ENCODE assay signal across 14 cellular contexts in the genomic region with DNA sequence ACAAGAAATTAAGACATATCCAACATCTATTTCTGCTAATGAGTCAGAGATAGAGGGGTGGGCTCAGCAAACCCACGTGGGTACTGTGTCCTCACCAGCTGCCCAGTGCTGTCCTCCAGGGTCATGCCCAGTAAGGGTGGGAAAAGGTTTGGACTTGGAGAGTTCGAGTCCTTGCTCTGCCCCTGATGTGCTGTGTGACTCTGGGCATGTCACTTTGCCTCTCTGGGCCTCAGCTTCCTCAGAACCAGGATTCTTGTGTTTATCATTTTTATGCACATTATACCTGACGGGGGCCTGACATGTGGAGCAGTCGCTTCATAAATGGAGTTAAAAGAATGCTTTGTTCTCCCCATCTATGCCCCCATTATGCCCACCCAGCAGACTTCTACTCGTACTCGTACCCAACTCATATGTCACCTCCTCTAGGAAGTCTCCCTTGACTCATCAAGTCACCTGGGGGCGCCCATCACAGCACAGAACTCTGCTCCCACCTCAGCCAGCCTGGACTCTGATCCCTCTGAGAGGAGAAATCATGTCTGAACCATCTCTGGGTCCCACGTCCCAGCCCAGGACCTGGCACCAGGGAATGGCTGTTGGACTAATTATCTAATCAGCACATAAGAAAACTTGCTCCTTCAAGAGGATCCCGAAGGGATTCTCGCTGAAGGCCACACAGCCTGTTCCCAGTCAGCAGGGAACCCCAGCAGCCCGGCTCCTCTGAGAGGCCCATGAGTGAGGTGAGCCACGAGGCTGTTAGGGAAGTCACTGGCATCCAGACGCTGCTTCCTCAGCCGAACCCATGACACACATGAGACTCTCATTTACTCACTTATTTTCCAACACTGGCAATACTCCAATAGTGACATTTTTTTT. TPM values are rescaled to one million over a fixed set of nuclear protein-coding genes. Genes with fewer than 3 reads are reported as not detected.
DNase-seq lines count a peak whose midpoint lies in the region; ATAC-seq and TF ChIP-seq lines count a peak whose summit lies in the region.
"Had no signal": no experiment of that assay in that cellular context is flagged by ENCODE, and none has a peak within 500 bp of the region (broad histone marks: within the 10 kb centered on the region; RNA-seq: fewer than 3 reads in every experiment).

No MANE protein-coding gene starts in this region.

- H3K36me3 ChIP-seq in brain microvascular endothelial cell (replicated peaks) = no peaks in the 10 kb centered on the region
- no peaks in the 10 kb centered on the region for H3K36me3 ChIP-seq in right lobe of liver
- H3K36me3 ChIP-seq in vagina = no peaks in the 10 kb centered on the region
- H3K36me3 ChIP-seq in uterus = no peaks in the 10 kb centered on the region
- no peaks in the 10 kb centered on the region for H3K36me3 ChIP-seq in H7 (replicated peaks; ENCODE audit: control insufficient read depth, insufficient read depth, low read length)
- H3K36me3 ChIP-seq: SJCRH30 had no signal

- WGBS in right lobe of liver (ENCODE audit: insufficient coverage, low coverage, low lambda C conversion rate, missing lambda C conversion rate) = 67% methylated on average over 12 of the region's 14 CpGs

- H3K9me3 ChIP-seq in right lobe of liver = no peaks in the 10 kb centered on the region
- no peaks in the 10 kb centered on the region for H3K9me3 ChIP-seq in vagina
- no peaks in the 10 kb centered on the region for H3K9me3 ChIP-seq in uterus
- H3K9me3 ChIP-seq: SJCRH30 had no signal

- H3K27me3 ChIP-seq in brain microvascular endothelial cell (replicated peaks) (no peaks in the 10 kb centered on the region), right lobe of liver (no peaks in the 10 kb centered on the region), vagina (no peaks in the 10 kb centered on the region), uterus (no peaks in the 10 kb centered on the region), H7 (ENCODE audit: control insufficient read depth, insufficient read depth, low read length) (no peaks in the 10 kb centered on the region)
- H3K27me3 ChIP-seq: SJCRH30 had no signal

- in situ Hi-C loops in brain microvascular endothelial cell (cut with HindIII; ENCODE audit: low pct_ligation_motif_present, low sequenced_read_pairs) = no loop called here

- TF ChIP-seq POLR2A in right lobe of liver (IDR thresholded peaks at IDR 0.05) = no peak
- no peak for TF ChIP-seq POLR2A in vagina (IDR thresholded peaks at IDR 0.05)
- no peak for TF ChIP-seq POLR2A in uterus (IDR thresholded peaks at IDR 0.05)

- H3K4me1 ChIP-seq in right lobe of liver (peaks cover 0 to 8% (median 0%) of the 10 kb centered on the region in 4 donors), vagina (peaks cover 8% of the 10 kb centered on the region), uterus (no peaks in the 10 kb centered on the region)

- intact Hi-C loops in left cardiac atrium (cut with DNase I) = no loop called here
- intact Hi-C loops in Right ventricle myocardium inferior (cut with DNase I) = no loop called here
- intact Hi-C loops in right lobe of liver (cut with DNase I) = no loop called here
- intact Hi-C loops in vagina (cut with DNase I) = no loop called here
- intact Hi-C loops in uterus (cut with DNase I; ENCODE audit: low total_unique reads) = no loop called here

- TF ChIP-seq CTCF in brain microvascular endothelial cell (IDR thresholded peaks at IDR 0.05; ENCODE audit: low read depth, low read length, missing control alignments) (no peak), right lobe of liver (IDR thresholded peaks at IDR 0.05) (no peak), vagina (IDR thresholded peaks at IDR 0.05) (no peak), uterus (IDR thresholded peaks at IDR 0.05) (no peak)

- no peak overlapping the region for H3K27ac ChIP-seq in brain microvascular endothelial cell
- H3K27ac ChIP-seq in right lobe of liver = no peak overlapping the region
- H3K27ac ChIP-seq in vagina = peak overlapping the region; percentile 45
- no peak overlapping the region for H3K27ac ChIP-seq in uterus
- H3K27ac ChIP-seq: SJCRH30 had no signal

- no peak overlapping the region for H3K4me3 ChIP-seq in brain microvascular endothelial cell (ENCODE audit: low read depth, low read length)
- H3K4me3 ChIP-seq in right lobe of liver = no peak overlapping the region
- H3K4me3 ChIP-seq in vagina = no peak overlapping the region
- no peak overlapping the region for H3K4me3 ChIP-seq in uterus
- H3K4me3 ChIP-seq in H7 (ENCODE audit: insufficient read depth, low read depth, low read length) = no peak overlapping the region
- H3K4me3 ChIP-seq: SJCRH30 had no signal

- peak in 1 of 2 donors; percentile 32 for ATAC-seq in left cardiac atrium
- ATAC-seq in Right ventricle myocardium inferior = no peak
- ATAC-seq in right lobe of liver = peak in 3 of 4 donors; percentile 48 to 68 (median 54)

- DNase-seq in left cardiac atrium (peak; percentile 37), Right ventricle myocardium inferior (ENCODE audit: missing footprints) (no peak), brain microvascular endothelial cell (peak; percentile 12), right lobe of liver (no peak), vagina (ENCODE audit: extremely low spot score in 2 of 2) (no peak), NCI-H748 treated with DMSO at 0.1 percent for 48 hours (lab: John Stamatoyannopoulos, UW) (no peak), uterus (no peak), H7 (no peak)
- DNase-seq: activated CD4-positive, alpha-beta T cell treated with anti-CD3 and anti-CD28 coated beads for 1 hour; anterior cingulate cortex; NCI-H1105; NCI-H774; stimulated activated CD4-positive, alpha-beta T cell treated with anti-CD3 and anti-CD28 coated beads, Interleukin-12 subunit alpha, Interleukin-12 subunit beta, amount 100 ng/mL, for 4 hours had no signal

RNA-seq across cellular contexts. Expression of a gene that starts 38.7 kb away (rescaled TPM):
- total RNA-seq in left cardiac atrium = 10 to 100 TPM; 27.7 to 33.3 TPM
- total RNA-seq in Right ventricle myocardium inferior = 16.2 TPM
- 1,000 to 10,000 TPM in 1 of 6 experiments, 100 to 1,000 TPM in 4, 10 to 100 TPM in 1; 66.1 to 1,026 (median 278) TPM for total RNA-seq in right lobe of liver
- 144 TPM for total RNA-seq in vagina
- 100 to 1,000 TPM in 1 of 4 donors, 10 to 100 TPM in 3; 19.4 to 108 (median 27.4) TPM for total RNA-seq in uterus
- 53.3 and 68.8 TPM in 2 replicates for total RNA-seq in H7 (2014; rRNA removed; shearing (Covaris generic))

Comparison
In these comparisons a context has a peak if more than half of its experiments do, and no peak if none do; other contexts are left out.
1. DNase-seq: peak in left cardiac atrium (single experiment) and brain microvascular endothelial cell (single experiment); none in Right ventricle myocardium inferior (single experiment), right lobe of liver (0 of 3), vagina (0 of 2), NCI-H748 treated with DMSO at 0.1 percent for 48 hours (single experiment), uterus (0 of 2) and H7 (single experiment).